ENCODE assay signal across 19 cellular contexts in genomic region chr4:4645743-4646142, GRCh38.
DNase-seq lines count a peak whose midpoint lies in the region; ATAC-seq and TF ChIP-seq lines count a peak whose summit lies in the region.
"Had no signal": no experiment of that assay in that cellular context is flagged by ENCODE, and none has a peak within 500 bp of the region (broad histone marks: within the 10 kb centered on the region; RNA-seq: fewer than 3 reads in every experiment).

No MANE protein-coding gene starts in this region.

- H3K27ac Mint-ChIP-seq in H9 (peak overlapping the region in 2 of 3 experiments; percentile 48 to 83; a peak in 2 of 7 replicates), endodermal cell (peak overlapping the region; percentile 15), nephron progenitor cell (peak overlapping the region; percentile 86)
- H3K27ac Mint-ChIP-seq: CD8-positive, alpha-beta T cell had no signal

- no peaks in the 10 kb centered on the region for H3K79me1 ChIP-seq in H9 (ENCODE audit: insufficient read depth, low read depth, low read length, poor library complexity, severe bottlenecking)

- H2BK120ac ChIP-seq in H9 (ENCODE audit: low read depth, low read length, poor library complexity, severe bottlenecking) = no peak overlapping the region

- no peak overlapping the region for H3K18ac ChIP-seq in H9 (ENCODE audit: insufficient read length, low read depth, low read length)

- H3K4me3 Mint-ChIP-seq in H9 (no peak overlapping the region), endodermal cell (no peak overlapping the region), nephron progenitor cell (no peak overlapping the region)
- H3K4me3 Mint-ChIP-seq: CD8-positive, alpha-beta T cell had no signal

- H3K9me3 Mint-ChIP-seq in H9 (no peaks in the 10 kb centered on the region), endodermal cell (no peaks in the 10 kb centered on the region), nephron progenitor cell (peaks cover 4% of the 10 kb centered on the region)
- H3K9me3 Mint-ChIP-seq: CD8-positive, alpha-beta T cell had no signal

- no peak overlapping the region for H4K8ac ChIP-seq in H9 (replicated peaks; ENCODE audit: insufficient read length, low read depth, low read length)

- H3K56ac ChIP-seq in H9 (ENCODE audit: insufficient read length, low read depth, low read length) = no peak overlapping the region

- H3K23ac ChIP-seq in H9 (ENCODE audit: insufficient read length, low read depth, low read length) = no peak overlapping the region

- no peak overlapping the region for H2BK20ac ChIP-seq in H9 (ENCODE audit: low read depth, low read length, poor library complexity, severe bottlenecking)

- ATAC-seq in GM18907 (IDR thresholded peaks at IDR 0.05; ENCODE audit: unreplicated experiment) (no peak), GM18520 (IDR thresholded peaks at IDR 0.05; ENCODE audit: unreplicated experiment) (no peak)
- ATAC-seq: CD8-positive, alpha-beta T cell; Panc1; Right ventricle myocardium inferior had no signal

- no peak overlapping the region for H3K9ac ChIP-seq in H9 (ENCODE audit: extremely low read depth, insufficient read length, low read length)
- no peak overlapping the region for H3K9ac ChIP-seq in endodermal cell (ENCODE audit: extremely low read depth, low read length, poor library complexity, severe bottlenecking)

- WGBS in H9 (ENCODE audit: extremely low coverage, insufficient read length, low lambda C conversion rate) = no CpG with 5 or more reads among the region's 3 CpGs
- WGBS in endodermal cell (ENCODE audit: insufficient coverage in 1 of 2, insufficient read length in 1 of 2), 2 experiments = 84 to 100% methylated on average over 1 to 3 of the region's 3 CpGs

- no peak overlapping the region for H3T11ph ChIP-seq in H9 (ENCODE audit: low read length)

- no peak overlapping the region for H3K4ac ChIP-seq in H9 (ENCODE audit: low read depth, low read length)

- H2BK12ac ChIP-seq in H9 (ENCODE audit: insufficient read length, low read depth, low read length) = no peak overlapping the region

- H3K79me2 ChIP-seq in H9 (ENCODE audit: insufficient read depth, low read length) = no peaks in the 10 kb centered on the region

- peaks cover 29% of the 10 kb centered on the region for H3K27me3 Mint-ChIP-seq in H9 (ENCODE audit: low read depth)
- H3K27me3 Mint-ChIP-seq in endodermal cell (ENCODE audit: insufficient read depth) = peaks cover 69% of the 10 kb centered on the region
- H3K27me3 Mint-ChIP-seq in nephron progenitor cell (ENCODE audit: low read depth, poor library complexity) = peaks cover 6% of the 10 kb centered on the region

- no peak overlapping the region for H3K4me2 ChIP-seq in H9 (ENCODE audit: insufficient read depth, insufficient read length, low read length)

- H3K23me2 ChIP-seq in H9 (ENCODE audit: insufficient read length, low read depth, low read length, poor library complexity, severe bottlenecking) = no peaks in the 10 kb centered on the region

- H3K9me3 ChIP-seq in H9 (ENCODE audit: control insufficient read depth, low read depth, low read length) = no peaks in the 10 kb centered on the region
- H3K9me3 ChIP-seq in MG63 = no peaks in the 10 kb centered on the region
- H3K9me3 ChIP-seq in endodermal cell (ENCODE audit: control insufficient read depth, low read length) = no peaks in the 10 kb centered on the region

- H3K27me3 ChIP-seq in H9 (ENCODE audit: insufficient read depth, low read length) = no peaks in the 10 kb centered on the region
- no peaks in the 10 kb centered on the region for H3K27me3 ChIP-seq in MG63
- peaks cover 37% of the 10 kb centered on the region for H3K27me3 ChIP-seq in endodermal cell (ENCODE audit: control insufficient read depth, insufficient read depth, low read length, poor library complexity, severe bottlenecking)

- no peaks in the 10 kb centered on the region for H4K20me1 ChIP-seq in H9 (ENCODE audit: control insufficient read depth, insufficient read depth, insufficient read length)

- no peak overlapping the region for H2AK5ac ChIP-seq in H9 (ENCODE audit: insufficient read length, low read length)

- no peaks in the 10 kb centered on the region; a peak in 2 of 7 replicates for H3K36me3 Mint-ChIP-seq in H9 (ENCODE audit: insufficient read depth in 1 of 3, low read depth in 3 of 3)
- peaks cover 5% of the 10 kb centered on the region for H3K36me3 Mint-ChIP-seq in endodermal cell (ENCODE audit: low read depth)
- peaks cover 5% of the 10 kb centered on the region for H3K36me3 Mint-ChIP-seq in nephron progenitor cell (ENCODE audit: low read depth)

- H3K36me3 ChIP-seq in MG63 = no peaks in the 10 kb centered on the region
- H3K36me3 ChIP-seq in endodermal cell (ENCODE audit: control insufficient read depth, insufficient read depth, low read length) = no peaks in the 10 kb centered on the region

- H4K5ac ChIP-seq in H9 (ENCODE audit: insufficient read length, low read depth, low read length) = no peak overlapping the region

- no peak overlapping the region for H4K91ac ChIP-seq in H9 (ENCODE audit: insufficient read length, low read depth, low read length)

- H2AFZ ChIP-seq in H9 (ENCODE audit: low read length) = no peak overlapping the region

- H2BK5ac ChIP-seq in H9 (ENCODE audit: insufficient read length, low read length) = no peak overlapping the region

- no peak overlapping the region for H3K27ac ChIP-seq in H9 (ENCODE audit: insufficient read length, low read depth, low read length)
- H3K27ac ChIP-seq in endodermal cell (ENCODE audit: low read depth, low read length) = no peak overlapping the region

- TF ChIP-seq CTCF in H9 (conservative IDR thresholded peaks at IDR 0.05) = no peak
- TF ChIP-seq CTCF in endodermal cell (conservative IDR thresholded peaks at IDR 0.05) = no peak
- TF ChIP-seq CTCF in nephron progenitor cell (IDR thresholded peaks at IDR 0.05) = no peak

- H3K4me1 ChIP-seq in H9 (ENCODE audit: insufficient read depth, low read length) = peaks cover 9% of the 10 kb centered on the region; the same call in 1 of the 2 replicates
- peaks cover 13% of the 10 kb centered on the region for H3K4me1 ChIP-seq in endodermal cell (ENCODE audit: control insufficient read depth, insufficient read depth, low read length)

- H3K4me3 ChIP-seq in MG63 (no peak overlapping the region), endodermal cell (ENCODE audit: low read length) (no peak overlapping the region)

- H3K4me1 Mint-ChIP-seq in H9 (peaks cover 28 to 30% of the 10 kb centered on the region in 2 experiments), endodermal cell (peaks cover 50% of the 10 kb centered on the region), nephron progenitor cell (peaks cover 38% of the 10 kb centered on the region)

- DNase-seq in H9 (no peak), MG63 (peak; percentile 80), endodermal cell (peak; percentile 53), nephron progenitor cell (no peak), HuH-7.5 (ENCODE audit: low spot score) (no peak), NCI-H1436 (lab: John Stamatoyannopoulos, UW) (no peak)
- DNase-seq: Calu3; CD8-positive, alpha-beta T cell; DMS153; KBM-7; NCI-H1105; NCI-H2029 treated with DMSO at 0.1 percent for 48 hours; NCI-H345; NCI-H524; NCI-H82 had no signal

- H2BK15ac ChIP-seq in H9 (ENCODE audit: low read depth, low read length) = no peak overlapping the region

- no peak overlapping the region for H3K14ac ChIP-seq in H9 (ENCODE audit: insufficient read depth, low read length)

Comparison
In these comparisons a context has a peak if more than half of its experiments do, and no peak if none do; other contexts are left out.
1. DNase-seq: peak in MG63 (single experiment) and endodermal cell (single experiment); none in H9 (single experiment), nephron progenitor cell (single experiment), HuH-7.5 (single experiment) and NCI-H1436 (single experiment).
2. H3K27ac Mint-ChIP-seq: peak in every context shown above with its lines; median percentile 86 in nephron progenitor cell; 66 in H9; 15 in endodermal cell.